ENCODE assay signal across 24 cellular contexts in genomic region chr13:43114504-43114903, GRCh38.
DNase-seq lines count a peak whose midpoint lies in the region; ATAC-seq, FAIRE-seq and TF ChIP-seq lines count a peak whose summit lies in the region.
"Had no signal": no experiment of that assay in that cellular context is flagged by ENCODE, and none has a peak within 500 bp of the region (broad histone marks: within the 10 kb centered on the region; RNA-seq: fewer than 3 reads in every experiment).

No MANE protein-coding gene starts in this region.

- no peak overlapping the region for H2AK5ac ChIP-seq in mesendoderm (ENCODE audit: low read length)

- H2BK15ac ChIP-seq in mesendoderm (replicated peaks; ENCODE audit: low read depth) = no peak overlapping the region

- FAIRE-seq in HepG2 (lab: Jason Lieb, UNC) = no peak
- FAIRE-seq: A204.1, D721Med, GM12878 had no signal

- DNase-seq in HepG2 (ENCODE audit: low spot score) = no peak
- DNase-seq in right lobe of liver = no peak
- DNase-seq in mesendoderm = no peak
- DNase-seq in RKO (ENCODE audit: low spot score) = no peak
- no peak for DNase-seq in SJCRH30
- DNase-seq: ACHN; AML-193; BE2C; CD4-positive, alpha-beta T cell; CD8-positive, alpha-beta memory T cell; DMS 273 treated with DMSO at 0.1 percent for 48 hours; DMS79; EL; GDM1; H9 had no signal

- H3F3A ChIP-seq in neural cell (ENCODE audit: insufficient read depth, low read length, poor library complexity, severe bottlenecking) = no peaks in the 10 kb centered on the region

- H3K79me2 ChIP-seq in HepG2 (ENCODE audit: insufficient read depth, low read length) (no peaks in the 10 kb centered on the region), mesendoderm (ENCODE audit: control insufficient read depth, insufficient read depth, low read length) (no peaks in the 10 kb centered on the region), neural cell (replicated peaks; ENCODE audit: insufficient read depth, low read length) (no peaks in the 10 kb centered on the region)

- TF ChIP-seq POLR2A in HepG2 (IDR thresholded peaks at IDR 0.05; ENCODE audit: insufficient read depth in 1 of 2, low read depth in 2 of 2, low read length in 2 of 2) = no peak
- no peak for TF ChIP-seq POLR2A in right lobe of liver (IDR thresholded peaks at IDR 0.05)

- H2AFZ ChIP-seq in HepG2 (ENCODE audit: low read length) = no peak overlapping the region
- no peak overlapping the region for H2AFZ ChIP-seq in neural cell (ENCODE audit: low read depth, low read length)
- H2AFZ ChIP-seq: GM23338 had no signal

- H3K79me1 ChIP-seq in mesendoderm (ENCODE audit: low read length) = no peaks in the 10 kb centered on the region

- TF ChIP-seq EP300 in HepG2 (IDR thresholded peaks at IDR 0.05; ENCODE audit: low read depth in 2 of 2, low read length in 2 of 2) (no peak), HepG2 (CRISPR knock-in tag; IDR thresholded peaks at IDR 0.05; ENCODE audit: borderline replicate concordance) (no peak), neural cell (conservative IDR thresholded peaks at IDR 0.05; ENCODE audit: poor library complexity, severe bottlenecking) (no peak)

- H2BK120ac ChIP-seq in mesendoderm (ENCODE audit: low read depth, low read length) = no peak overlapping the region

- in situ Hi-C loops in HepG2 (cut with HindIII; ENCODE audit: extremely low pct_ligation_motif_present, low pct_unique_long_range_greater_than_20kb) = no loop called here

- intact Hi-C loops in HepG2 (cut with micrococcal nuclease; ENCODE audit: unreplicated experiment) = no loop called here
- intact Hi-C loops in right lobe of liver (cut with DNase I) = no loop called here

- H3K4ac ChIP-seq in mesendoderm (ENCODE audit: low read depth, low read length) = peak overlapping the region; percentile 84

- H4K20me1 ChIP-seq in HepG2 (ENCODE audit: insufficient read depth, low read length) (no peaks in the 10 kb centered on the region), neural cell (ENCODE audit: insufficient read depth) (no peaks in the 10 kb centered on the region)
- H4K20me1 ChIP-seq: BLaER1 treated with 17β-estradiol and CSF1 and Interleukin-3, amounts not matched to agents 10 nM and 100 nM had no signal

- H3K36me3 ChIP-seq in HepG2 (replicated peaks in 1 of 2; ENCODE audit: control insufficient read depth in 1 of 2, insufficient read depth in 2 of 2, low read length in 2 of 2) = no peaks in the 10 kb centered on the region
- H3K36me3 ChIP-seq in right lobe of liver = no peaks in the 10 kb centered on the region
- H3K36me3 ChIP-seq in mesendoderm (ENCODE audit: control insufficient read depth, insufficient read depth, low read length) = no peaks in the 10 kb centered on the region
- H3K36me3 ChIP-seq in neural cell (ENCODE audit: insufficient read depth, low read length) = no peaks in the 10 kb centered on the region
- no peaks in the 10 kb centered on the region; the same call in 1 of the 2 replicates for H3K36me3 ChIP-seq in SJCRH30
- H3K36me3 ChIP-seq: BE2C; BLaER1 treated with 17β-estradiol and CSF1 and Interleukin-3, amounts not matched to agents 10 nM and 100 nM had no signal

- H4K8ac ChIP-seq in mesendoderm (ENCODE audit: low read depth, low read length) = no peak overlapping the region

- H3K56ac ChIP-seq in mesendoderm (ENCODE audit: low read length) = no peak overlapping the region

- no peak overlapping the region for H4K5ac ChIP-seq in mesendoderm (ENCODE audit: low read length)

- H2BK5ac ChIP-seq in mesendoderm (ENCODE audit: low read length) = no peak overlapping the region

- no TSS peak for BruUV-seq in HepG2 (replicated peaks; lab: Mats Ljungman, UMichigan)

- 59% methylated on average over 1 of the region's 1 CpG for WGBS in HepG2 (ENCODE audit: low lambda C conversion rate)
- 46% methylated on average over 1 of the region's 1 CpG for WGBS in right lobe of liver (ENCODE audit: insufficient coverage, low coverage, low lambda C conversion rate, missing lambda C conversion rate)
- WGBS in mesendoderm (ENCODE audit: extremely low coverage, insufficient coverage, low lambda C conversion rate) = no CpG with 5 or more reads among the region's 1 CpG

- TF ChIP-seq RAD21 in HepG2 (CRISPR knock-in tag; IDR thresholded peaks at IDR 0.05) (no peak), neural cell (conservative IDR thresholded peaks at IDR 0.05) (no peak)

- no peak for TF ChIP-seq CTCF in HepG2 (CRISPR knock-in tag; IDR thresholded peaks at IDR 0.05)
- no peak for TF ChIP-seq CTCF in right lobe of liver (IDR thresholded peaks at IDR 0.05)
- no peak for TF ChIP-seq CTCF in neural cell (IDR thresholded peaks at IDR 0.05; ENCODE audit: poor library complexity, severe bottlenecking)

- H3K27me3 ChIP-seq in HepG2 (ENCODE audit: control insufficient read depth in 1 of 2, insufficient read depth in 2 of 2, low read length in 2 of 2) (no peaks in the 10 kb centered on the region), right lobe of liver (no peaks in the 10 kb centered on the region), mesendoderm (ENCODE audit: insufficient read depth, low read length, poor library complexity) (no peaks in the 10 kb centered on the region), neural cell (ENCODE audit: insufficient read depth, low read depth, low read length) (no peaks in the 10 kb centered on the region), SJCRH30 (no peaks in the 10 kb centered on the region)
- H3K27me3 ChIP-seq: BE2C; BLaER1 treated with 17β-estradiol and CSF1 and Interleukin-3, amounts not matched to agents 10 nM and 100 nM had no signal

- POLR2A ChIA-PET in HepG2 (lab: Yijun Ruan, JAX) = no interaction called here

- H3K4me1 ChIP-seq in HepG2 (ENCODE audit: insufficient read depth, low read length) (peaks cover 10% of the 10 kb centered on the region), right lobe of liver (no peaks in the 10 kb centered on the region), mesendoderm (ENCODE audit: control insufficient read depth, low read depth, low read length) (no peaks in the 10 kb centered on the region), SJCRH30 (no peaks in the 10 kb centered on the region)
- H3K4me1 ChIP-seq: BLaER1 treated with 17β-estradiol and CSF1 and Interleukin-3, amounts not matched to agents 10 nM and 100 nM had no signal

- no peak overlapping the region for H3K18ac ChIP-seq in mesendoderm (ENCODE audit: low read length)

- H3K27ac ChIP-seq in HepG2 (ENCODE audit: extremely low read length, insufficient read depth, low read length) (no peak overlapping the region), right lobe of liver (no peak overlapping the region), mesendoderm (ENCODE audit: low read depth, low read length) (no peak overlapping the region), neural cell (ENCODE audit: low read length) (no peak overlapping the region), SJCRH30 (no peak overlapping the region)
- H3K27ac ChIP-seq: 22Rv1; BLaER1 treated with 17β-estradiol and CSF1 and Interleukin-3, amounts not matched to agents 10 nM and 100 nM had no signal

- H3K9me2 ChIP-seq in neural cell (ENCODE audit: insufficient read depth, low read length) = no peaks in the 10 kb centered on the region

- no peak overlapping the region for H3K23ac ChIP-seq in mesendoderm (ENCODE audit: low read length)

- no peaks in the 10 kb centered on the region for H3K9me3 ChIP-seq in HepG2 (ENCODE audit: low read length)
- no peaks in the 10 kb centered on the region for H3K9me3 ChIP-seq in right lobe of liver
- no peaks in the 10 kb centered on the region for H3K9me3 ChIP-seq in neural cell (ENCODE audit: low read length)
- no peaks in the 10 kb centered on the region for H3K9me3 ChIP-seq in SJCRH30 (replicated peaks)
- H3K9me3 ChIP-seq: BE2C; BLaER1 treated with 17β-estradiol and CSF1 and Interleukin-3, amounts not matched to agents 10 nM and 100 nM had no signal

- ATAC-seq in HepG2 = no peak
- no peak for ATAC-seq in right lobe of liver
- ATAC-seq in GM18873 (IDR thresholded peaks at IDR 0.05; ENCODE audit: low FRiP score, unreplicated experiment) = no peak
- ATAC-seq: GM12878, GM23338, HCT116 had no signal

- CTCF ChIA-PET in HepG2 (lab: Yijun Ruan, JAX; ENCODE audit: low intra/inter-chr PET ratio, low total read pairs) = no interaction called here

- H3K4me2 ChIP-seq in HepG2 (ENCODE audit: low read depth, low read length) (no peak overlapping the region), mesendoderm (ENCODE audit: low read length) (no peak overlapping the region), neural cell (ENCODE audit: low read length) (no peak overlapping the region)
- H3K4me2 ChIP-seq: BLaER1 treated with 17β-estradiol and CSF1 and Interleukin-3, amounts not matched to agents 10 nM and 100 nM; GM23338 had no signal

- H3K9ac ChIP-seq in HepG2 (ENCODE audit: insufficient read depth, low read depth, low read length) (no peak overlapping the region), mesendoderm (ENCODE audit: low read length) (no peak overlapping the region), neural cell (ENCODE audit: low read length) (no peak overlapping the region)
- H3K9ac ChIP-seq: BLaER1 treated with 17β-estradiol and CSF1 and Interleukin-3, amounts not matched to agents 10 nM and 100 nM had no signal

- H3K4me3 ChIP-seq in HepG2 (replicated peaks in 1 of 3; ENCODE audit: insufficient read depth in 1 of 3, low read depth in 2 of 3, low read length in 3 of 3) = no peak overlapping the region
- no peak overlapping the region for H3K4me3 ChIP-seq in right lobe of liver
- no peak overlapping the region for H3K4me3 ChIP-seq in mesendoderm (ENCODE audit: low read length)
- no peak overlapping the region for H3K4me3 ChIP-seq in neural cell (ENCODE audit: low read length)
- no peak overlapping the region for H3K4me3 ChIP-seq in SJCRH30
- H3K4me3 ChIP-seq: BLaER1 treated with 17β-estradiol and CSF1 and Interleukin-3, amounts not matched to agents 10 nM and 100 nM; GM12878; GM23338 had no signal

TF ChIP-seq in neural cell, 6 proteins besides CTCF, POLR2A, EP300 and RAD21 (continues in another document):
- peak; percentile 11 for TF ChIP-seq POLR2AphosphoS5 (IDR thresholded peaks at IDR 0.05)
